Comparison of ENCODE assay signal across 9 cellular contexts in genomic region chr2:100235098-100235497, GRCh38.
DNase-seq lines count a peak whose midpoint lies in the region; ATAC-seq and TF ChIP-seq lines count a peak whose summit lies in the region.
"Had no signal": no experiment of that assay in that cellular context is flagged by ENCODE, and none has a peak within 500 bp of the region (broad histone marks: within the 10 kb centered on the region; RNA-seq: fewer than 3 reads in every experiment).

No MANE protein-coding gene starts in this region.

- no peaks in the 10 kb centered on the region for H3K9me3 ChIP-seq in neuron (ENCODE audit: low read length)
- no peaks in the 10 kb centered on the region for H3K9me3 ChIP-seq in lower lobe of right lung

- H3K27ac ChIP-seq in lower lobe of right lung: no peak overlapping the region
- H3K27ac ChIP-seq: SK-N-MC had no signal

- ATAC-seq in HG03103 (IDR thresholded peaks at IDR 0.05; ENCODE audit: low read depth, unreplicated experiment): peak; percentile 98
- peak; percentile 93 for ATAC-seq in activated B cell treated with CpG ODN at 0.5 μM for 24 hours (ENCODE audit: low read depth)
- ATAC-seq in lower lobe of right lung: no peak

- H2AFZ ChIP-seq in neuron (ENCODE audit: low read depth, low read length): peak overlapping the region; percentile 30

- no peaks in the 10 kb centered on the region for H3K27me3 Mint-ChIP-seq in activated B cell treated with CpG ODN at 0.5 μM for 24 hours

- intact Hi-C loops in activated B cell treated with CpG ODN at 0.5 μM for 24 hours (cut with micrococcal nuclease) (loop anchor here (1.0 to 2.0 kb wide), 5 partner anchors 12 to 160 kb away; partner anchors contain the start of gene AFF3), lower lobe of right lung (cut with DNase I) (no loop called here)

- H3K4me3 ChIP-seq in neuron (ENCODE audit: low read length): peak overlapping the region; percentile 5
- no peak overlapping the region for H3K4me3 ChIP-seq in lower lobe of right lung
- H3K4me3 ChIP-seq: SK-N-MC had no signal

- H3K27me3 ChIP-seq in neuron (ENCODE audit: insufficient read depth, low read length) (peaks cover 4% of the 10 kb centered on the region), lower lobe of right lung (ENCODE audit: low read depth) (no peaks in the 10 kb centered on the region)

- POLR2A ChIA-PET in activated B cell treated with CpG ODN at 0.5 μM for 24 hours (lab: Charles Lee): interaction anchor here (0.8 to 6.4 kb wide), 21 partner anchors 12 to 306 kb away, joined by 3 to 122 read pairs (median 5); partner anchors contain the start of gene AFF3

- CTCF ChIA-PET in activated B cell treated with CpG ODN at 0.5 μM for 24 hours (lab: Charles Lee): interaction anchor here (0.8 to 3.8 kb wide), 10 partner anchors 11 to 676 kb away, joined by 3 to 41 read pairs (median 4); partner anchors contain the start of gene AFF3

- H3K4me3 Mint-ChIP-seq in activated B cell treated with CpG ODN at 0.5 μM for 24 hours: peak overlapping the region; percentile 58

- peaks cover 76% of the 10 kb centered on the region for H3K4me1 Mint-ChIP-seq in activated B cell treated with CpG ODN at 0.5 μM for 24 hours

- H3K36me3 Mint-ChIP-seq in activated B cell treated with CpG ODN at 0.5 μM for 24 hours (ENCODE audit: low read depth): no peaks in the 10 kb centered on the region

- no peaks in the 10 kb centered on the region for H3K36me3 ChIP-seq in neuron (ENCODE audit: insufficient read depth, low read length)
- no peaks in the 10 kb centered on the region for H3K36me3 ChIP-seq in lower lobe of right lung

- H3K4me1 ChIP-seq in neuron (ENCODE audit: insufficient read depth, low read length) (peaks cover 15% of the 10 kb centered on the region), lower lobe of right lung (no peaks in the 10 kb centered on the region)

- peak overlapping the region; percentile 86 for H3K27ac Mint-ChIP-seq in activated B cell treated with CpG ODN at 0.5 μM for 24 hours

- no peaks in the 10 kb centered on the region for H3K9me3 Mint-ChIP-seq in activated B cell treated with CpG ODN at 0.5 μM for 24 hours

- TF ChIP-seq CTCF in activated B cell treated with CpG ODN at 0.5 μM for 24 hours (IDR thresholded peaks at IDR 0.05): no peak
- TF ChIP-seq CTCF in lower lobe of right lung (IDR thresholded peaks at IDR 0.05): no peak

- DNase-seq in activated CD4-positive, alpha-beta T cell treated with anti-CD3 and anti-CD28 coated beads for 48 hours: peak; percentile 17
- no peak for DNase-seq in activated CD4-positive, alpha-beta T cell treated with anti-CD3 and anti-CD28 coated beads for 1 hour
- peak; percentile 67 for DNase-seq in activated B cell treated with CpG ODN at 0.5 μM for 24 hours
- no peak for DNase-seq in NCI-H748 treated with DMSO at 0.1 percent for 48 hours (lab: John Stamatoyannopoulos, UW)
- no peak for DNase-seq in lower lobe of right lung
- no peak for DNase-seq in dedifferentiated amniotic fluid mesenchymal stem cell (ENCODE audit: extremely low spot score)

Comparison
In these comparisons a context has a peak if more than half of its experiments do, and no peak if none do; other contexts are left out.
1. DNase-seq: peak in activated CD4-positive, alpha-beta T cell treated with anti-CD3 and anti-CD28 coated beads for 48 hours (single experiment) and activated B cell treated with CpG ODN at 0.5 μM for 24 hours (single experiment); none in activated CD4-positive, alpha-beta T cell treated with anti-CD3 and anti-CD28 coated beads for 1 hour (single experiment), NCI-H748 treated with DMSO at 0.1 percent for 48 hours (single experiment), lower lobe of right lung (single experiment) and dedifferentiated amniotic fluid mesenchymal stem cell (single experiment).
2. ATAC-seq: peak in HG03103 (single experiment) and activated B cell treated with CpG ODN at 0.5 μM for 24 hours (single experiment); none in lower lobe of right lung (0 of 2).